ENCODE assay signal across 10 cellular contexts in the genomic region with DNA sequence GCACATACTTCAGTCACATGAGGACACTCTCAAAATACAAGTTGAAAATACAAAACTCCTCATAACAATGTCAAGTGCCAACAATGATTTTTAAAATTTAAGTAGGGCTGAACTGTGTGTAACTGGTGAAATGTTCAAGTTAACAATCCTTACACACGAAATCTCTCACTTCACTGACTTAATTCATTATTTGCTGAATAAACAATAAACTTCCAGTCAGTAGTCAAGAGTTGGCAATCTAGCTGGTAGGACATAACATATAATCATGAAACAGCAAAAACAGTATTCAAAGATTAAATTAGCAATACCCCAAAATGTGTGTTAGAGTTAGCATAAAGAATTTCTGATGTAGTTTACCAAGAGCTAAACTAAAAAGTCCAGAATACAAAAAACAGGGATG. TPM values are rescaled to one million over a fixed set of nuclear protein-coding genes. Genes with fewer than 3 reads are reported as not detected.
DNase-seq lines count a peak whose midpoint lies in the region; ATAC-seq, FAIRE-seq and TF ChIP-seq lines count a peak whose summit lies in the region.
"Had no signal": no experiment of that assay in that cellular context is flagged by ENCODE, and none has a peak within 500 bp of the region (broad histone marks: within the 10 kb centered on the region; RNA-seq: fewer than 3 reads in every experiment).

No MANE protein-coding gene starts in this region.

- peaks cover 30% of the 10 kb centered on the region for H3K4me1 Mint-ChIP-seq in endodermal cell
- H3K4me1 Mint-ChIP-seq in neural crest cell = peaks cover 49% of the 10 kb centered on the region

- in situ Hi-C loops in GM23248 (cut with MboI) = no loop called here

- POLR2A ChIA-PET in PC-3 (lab: Charles Lee; ENCODE audit: unreplicated experiment) = no interaction called here

- intact Hi-C loops in PC-3 (cut with micrococcal nuclease) (loop anchor here (2.0 to 5.0 kb wide), 2 partner anchors 35 to 105 kb away; partner anchors contain the start of gene SETD7), kidney (cut with DNase I) (no loop called here)

- CTCF ChIA-PET in PC-3 (lab: Charles Lee) = no interaction called here

- H3K4me3 ChIP-seq in GM23248 (peak overlapping the region; percentile 85), PC-3 (ENCODE audit: low read length) (peak overlapping the region; percentile 99), endodermal cell (ENCODE audit: low read length) (peak overlapping the region; percentile 97), kidney (ENCODE audit: low read length in 2 of 2) (peak overlapping the region in 1 of 2 donors; percentile 88)

- no peaks in the 10 kb centered on the region for H3K9me2 ChIP-seq in GM23248 (ENCODE audit: insufficient read depth)
- no peaks in the 10 kb centered on the region for H3K9me2 ChIP-seq in PC-3 (replicated peaks; ENCODE audit: low read length)

- H3K4me3 Mint-ChIP-seq in endodermal cell (peak overlapping the region; percentile 91), neural crest cell (peak overlapping the region; percentile 96)

- H3K79me2 ChIP-seq in GM23248 (ENCODE audit: insufficient read depth) (peaks cover 60% of the 10 kb centered on the region), PC-3 (ENCODE audit: low read length) (peaks cover 52% of the 10 kb centered on the region)

- no peak for ATAC-seq in PC-3
- ATAC-seq: left colon had no signal

- H3K36me3 ChIP-seq in GM23248 (ENCODE audit: low read depth) = no peaks in the 10 kb centered on the region
- H3K36me3 ChIP-seq in PC-3 (ENCODE audit: low read depth, low read length) = no peaks in the 10 kb centered on the region
- H3K36me3 ChIP-seq in endodermal cell (ENCODE audit: control insufficient read depth, insufficient read depth, low read length) = peaks cover 14% of the 10 kb centered on the region
- no peaks in the 10 kb centered on the region for H3K36me3 ChIP-seq in kidney (ENCODE audit: control insufficient read depth in 1 of 2, insufficient read depth in 2 of 2, low read length in 2 of 2)
- H3K36me3 ChIP-seq: colonic mucosa had no signal

- FAIRE-seq in GM19239 (lab: Jason Lieb, UNC) (no peak), kidney (lab: Jason Lieb, UNC) (no peak)
- FAIRE-seq: RCC 7860 had no signal

- H3F3A ChIP-seq in GM23248 (ENCODE audit: insufficient read depth) (peaks cover 19% of the 10 kb centered on the region), PC-3 (ENCODE audit: low read length, unreplicated experiment) (no peaks in the 10 kb centered on the region)

- TF ChIP-seq CTCF in PC-3 (conservative IDR thresholded peaks at IDR 0.05; ENCODE audit: low read depth, low read length) (no peak), endodermal cell (conservative IDR thresholded peaks at IDR 0.05) (no peak), neural crest cell (conservative IDR thresholded peaks at IDR 0.05) (no peak), kidney (IDR thresholded peaks at IDR 0.05; ENCODE audit: borderline replicate concordance, extremely low read depth, insufficient read depth) (no peak)

- 38 to 56% methylated on average over 1 of the region's 1 CpG for WGBS in GM23248 (ENCODE audit: low coverage in 1 of 2, low lambda C conversion rate in 2 of 2, missing lambda C conversion rate in 2 of 2), 2 experiments
- 85 to 86% methylated on average over 1 of the region's 1 CpG for WGBS in endodermal cell (ENCODE audit: insufficient coverage in 1 of 2, insufficient read length in 1 of 2), 2 experiments

- H3K27me3 ChIP-seq in GM23248 (replicated peaks; ENCODE audit: insufficient read depth) (no peaks in the 10 kb centered on the region), PC-3 (ENCODE audit: low read length) (no peaks in the 10 kb centered on the region), endodermal cell (ENCODE audit: control insufficient read depth, insufficient read depth, low read length, poor library complexity, severe bottlenecking) (no peaks in the 10 kb centered on the region)
- H3K27me3 ChIP-seq: colonic mucosa had no signal

- H3K9me3 ChIP-seq in GM23248 (ENCODE audit: low read depth) (no peaks in the 10 kb centered on the region), PC-3 (ENCODE audit: low read length) (no peaks in the 10 kb centered on the region), endodermal cell (ENCODE audit: control insufficient read depth, low read length) (peaks cover 9% of the 10 kb centered on the region), kidney (ENCODE audit: control insufficient read depth in 1 of 2, low read length in 2 of 2) (no peaks in the 10 kb centered on the region)
- H3K9me3 ChIP-seq: colonic mucosa had no signal

- H3K9ac ChIP-seq in GM23248 (peak overlapping the region; percentile 90), PC-3 (ENCODE audit: low read length) (peak overlapping the region; percentile 78; the same call in 1 of the 2 replicates), endodermal cell (ENCODE audit: extremely low read depth, low read length, poor library complexity, severe bottlenecking) (no peak overlapping the region), kidney (ENCODE audit: low read length in 2 of 2) (no peak overlapping the region)

- no TSS peak for BruUV-seq in PC-3 (replicated peaks; lab: Mats Ljungman, UMichigan)

- H3K4me1 ChIP-seq in GM23248 (ENCODE audit: insufficient read depth) = peaks cover 32% of the 10 kb centered on the region
- H3K4me1 ChIP-seq in PC-3 (ENCODE audit: insufficient read depth, low read length) = peaks cover 30% of the 10 kb centered on the region
- H3K4me1 ChIP-seq in endodermal cell (ENCODE audit: control insufficient read depth, insufficient read depth, low read length) = no peaks in the 10 kb centered on the region
- H3K4me1 ChIP-seq in kidney (ENCODE audit: control insufficient read depth in 1 of 2, insufficient read depth in 1 of 2, low read depth in 1 of 2, low read length in 2 of 2) = peaks cover 8 to 15% of the 10 kb centered on the region in 2 donors

- H3K27me3 Mint-ChIP-seq in endodermal cell (ENCODE audit: insufficient read depth) (no peaks in the 10 kb centered on the region), neural crest cell (ENCODE audit: low read depth) (no peaks in the 10 kb centered on the region)

- H3K36me3 Mint-ChIP-seq in endodermal cell (ENCODE audit: low read depth) = peaks cover 27% of the 10 kb centered on the region
- peaks cover 13% of the 10 kb centered on the region for H3K36me3 Mint-ChIP-seq in neural crest cell (ENCODE audit: low read depth)

- no peaks in the 10 kb centered on the region for H4K20me1 ChIP-seq in GM23248 (ENCODE audit: insufficient read depth)
- H4K20me1 ChIP-seq in PC-3 (ENCODE audit: low read length) = 0 out of 2 replicates have a peak, but pooled peaks cover 7% of the 10 kb centered on the region

- H2AFZ ChIP-seq in GM23248 (peak overlapping the region; percentile 88; the same call in 1 of the 2 replicates), PC-3 (ENCODE audit: low read length) (no peak overlapping the region)

- H3K9me3 Mint-ChIP-seq in endodermal cell (peaks cover 3% of the 10 kb centered on the region), neural crest cell (peaks cover 6% of the 10 kb centered on the region)

- H3K27ac ChIP-seq in GM23248 (peak overlapping the region; percentile 87), PC-3 (ENCODE audit: low read length) (no peak overlapping the region), endodermal cell (ENCODE audit: low read depth, low read length) (no peak overlapping the region), kidney (ENCODE audit: low read depth in 2 of 2, low read length in 2 of 2) (peak overlapping the region in 1 of 2 donors; percentile 28)

- peak overlapping the region; percentile 99 for H3K27ac Mint-ChIP-seq in endodermal cell
- H3K27ac Mint-ChIP-seq in neural crest cell (ENCODE audit: unreplicated experiment) = no peak overlapping the region

- H3K4me2 ChIP-seq in GM23248 (ENCODE audit: unreplicated experiment) (peak overlapping the region; percentile 85), PC-3 (ENCODE audit: low read length) (peak overlapping the region; percentile 98)

- no peak for DNase-seq in GM23248
- no peak for DNase-seq in PC-3
- DNase-seq in endodermal cell = no peak
- DNase-seq in neural crest cell (ENCODE audit: low read depth, low spot score) = no peak
- DNase-seq in GM19239 (ENCODE audit: insufficient read length, low spot score) = no peak
- no peak for DNase-seq in kidney
- DNase-seq in activated CD4-positive, alpha-beta T cell treated with anti-CD3 and anti-CD28 coated beads, Interleukin-2, amount 50 U/mL, for 48 hours = no peak
- DNase-seq: colonic mucosa, left colon had no signal

RNA-seq across cellular contexts. Expression of gene RAB33B, which starts 1.9 kb away (rescaled TPM):
- total RNA-seq in GM23248 (2014; rRNA removed; shearing (Covaris generic)) = 13.2 and 15.2 TPM in 2 replicates
- 10.2 and 11.6 TPM in 2 replicates for polyA plus RNA-seq in GM23248 (2016; fragmentation: Nextera tagmentation; extraction: Ambion mirVana)
- total RNA-seq in PC-3 (2014; rRNA removed) = 3.6 and 4.4 TPM in 2 replicates
- total RNA-seq in endodermal cell = 10 to 100 TPM in 1 of 2 donors, 1 to 10 TPM in 1; 8.7 to 11.4 TPM
- polyA plus RNA-seq in endodermal cell (2013, experiment 1 of 2) = 6.3 TPM
- polyA plus RNA-seq in endodermal cell (2013, experiment 2 of 2) = 6.0 TPM
- total RNA-seq in neural crest cell = 6.5 and 7.0 TPM in 2 replicates
- total RNA-seq in kidney = 9.8 TPM
- polyA plus RNA-seq in kidney (ENCODE audit: insufficient read depth, low read depth, low replicate concordance) = 2.5 TPM

Comparison
In these comparisons a context has a peak if more than half of its experiments do, and no peak if none do; other contexts are left out.
1. H3K9ac ChIP-seq: peak in GM23248 (single experiment) and PC-3 (single experiment); none in endodermal cell (single experiment) and kidney (0 of 2).